9 cellular contexts compared by ENCODE assay signal in genomic region chr17:76997981-76998531, GRCh38.
A peak's percentile ranks its signal among the peaks of the same experiment; 100 is the strongest.
DNase-seq lines count a peak whose midpoint lies in the region; ATAC-seq, FAIRE-seq and TF ChIP-seq lines count a peak whose summit lies in the region.
"Had no signal": no experiment of that assay in that cellular context is flagged by ENCODE, and none has a peak within 500 bp of the region (broad histone marks: within the 10 kb centered on the region; RNA-seq: fewer than 3 reads in every experiment).

No MANE protein-coding gene starts in this region.

- peak overlapping the region; percentile 73 to 76 for H3K4me3 Mint-ChIP-seq in activated T-cell treated with anti-CD3 and anti-CD28 coated beads, Interleukin-2, amount 50 U/mL, for 72 hours

- no peaks in the 10 kb centered on the region for H3K36me3 ChIP-seq in Loucy (ENCODE audit: insufficient read depth, low read length)
- H3K36me3 ChIP-seq: cardiac muscle cell had no signal

- peak overlapping the region; percentile 74 for H3K27ac Mint-ChIP-seq in activated T-cell treated with anti-CD3 and anti-CD28 coated beads, Interleukin-2, amount 50 U/mL, for 72 hours

- FAIRE-seq in GM19239 (lab: Jason Lieb, UNC) = peak; percentile 83

- H3K9me2 ChIP-seq in Loucy (replicated peaks; ENCODE audit: low read depth, low read length) = no peaks in the 10 kb centered on the region

- peak overlapping the region; percentile 85 for H3K9ac ChIP-seq in Loucy (ENCODE audit: low read depth, low read length, poor library complexity, severe bottlenecking)

- DNase-seq in GM19239 (ENCODE audit: insufficient read length, low spot score) (peak; percentile 31), RKO (ENCODE audit: low spot score) (no peak), COLO668 (lab: John Stamatoyannopoulos, UW; ENCODE audit: unreplicated experiment) (no peak), D341Med (ENCODE audit: low spot score) (no peak)
- peak; percentile 58 to 65 for DNase-seq in activated T-cell treated with anti-CD3 and anti-CD28 coated beads, Interleukin-2, amount 50 U/mL, for 72 hours
- peak; percentile 3 to 22 (median 15) for DNase-seq in stimulated activated CD4-positive, alpha-beta T cell treated with anti-CD3 and anti-CD28 coated beads, TNF-alpha, amount 100 ng/mL, for 24 hours (ENCODE audit: low read depth in 3 of 3)

- no peaks in the 10 kb centered on the region for H3K27me3 ChIP-seq in Loucy (ENCODE audit: insufficient read depth, low read length, poor library complexity, severe bottlenecking)
- H3K27me3 ChIP-seq: cardiac muscle cell had no signal

- no peaks in the 10 kb centered on the region for H3K36me3 Mint-ChIP-seq in activated T-cell treated with anti-CD3 and anti-CD28 coated beads, Interleukin-2, amount 50 U/mL, for 72 hours (ENCODE audit: insufficient read depth in 2 of 2)

- no peak for TF ChIP-seq CTCF in Loucy (conservative IDR thresholded peaks at IDR 0.05; ENCODE audit: low read length)

- ATAC-seq in activated T-cell treated with anti-CD3 and anti-CD28 coated beads, Interleukin-2, amount 50 U/mL, for 72 hours (replicated peaks in 1 of 2) = peak; percentile 94 to 95
- no peak for ATAC-seq in HG02642 (IDR thresholded peaks at IDR 0.05; ENCODE audit: poor library complexity, unreplicated experiment)

- H2AFZ ChIP-seq in Loucy (ENCODE audit: low read length) = no peak overlapping the region

- peak overlapping the region; percentile 78 for H3K4me2 ChIP-seq in Loucy (ENCODE audit: low read depth, low read length, poor library complexity, severe bottlenecking)

- H4K20me1 ChIP-seq in Loucy (ENCODE audit: insufficient read depth, low read length, poor library complexity, severe bottlenecking) = no peaks in the 10 kb centered on the region

- H3K9me3 ChIP-seq in Loucy (ENCODE audit: insufficient read depth, low read depth, low read length) = no peaks in the 10 kb centered on the region

- peak overlapping the region; percentile 69 for H3K4me3 ChIP-seq in Loucy (ENCODE audit: low read length, poor library complexity, severe bottlenecking)
- H3K4me3 ChIP-seq: cardiac muscle cell had no signal

- no peaks in the 10 kb centered on the region for H3K27me3 Mint-ChIP-seq in activated T-cell treated with anti-CD3 and anti-CD28 coated beads, Interleukin-2, amount 50 U/mL, for 72 hours (ENCODE audit: low read depth)

- no peaks in the 10 kb centered on the region for H3K9me3 Mint-ChIP-seq in activated T-cell treated with anti-CD3 and anti-CD28 coated beads, Interleukin-2, amount 50 U/mL, for 72 hours

- peaks cover 60% of the 10 kb centered on the region for H3K4me1 ChIP-seq in Loucy (ENCODE audit: insufficient read depth, low read length, poor library complexity, severe bottlenecking)

- peaks cover 52% of the 10 kb centered on the region for H3K4me1 Mint-ChIP-seq in activated T-cell treated with anti-CD3 and anti-CD28 coated beads, Interleukin-2, amount 50 U/mL, for 72 hours (ENCODE audit: low read depth)

- peaks cover 16% of the 10 kb centered on the region; the same call in 1 of the 2 replicates for H3F3A ChIP-seq in Loucy (ENCODE audit: low read depth)

- peaks cover 12% of the 10 kb centered on the region for H3K79me2 ChIP-seq in Loucy (ENCODE audit: insufficient read depth, low read length)

Comparison
In these comparisons a context has a peak if more than half of its experiments do, and no peak if none do; other contexts are left out.
1. DNase-seq: peak in GM19239 (single experiment), activated T-cell treated with anti-CD3 and anti-CD28 coated beads, Interleukin-2, amount 50 U/mL, for 72 hours (2 of 2) and stimulated activated CD4-positive, alpha-beta T cell treated with anti-CD3 and anti-CD28 coated beads, TNF-alpha, amount 100 ng/mL, for 24 hours (3 of 3); none in RKO (single experiment), COLO668 (single experiment) and D341Med (single experiment).